8 cellular contexts compared by ENCODE assay signal in the genomic region with DNA sequence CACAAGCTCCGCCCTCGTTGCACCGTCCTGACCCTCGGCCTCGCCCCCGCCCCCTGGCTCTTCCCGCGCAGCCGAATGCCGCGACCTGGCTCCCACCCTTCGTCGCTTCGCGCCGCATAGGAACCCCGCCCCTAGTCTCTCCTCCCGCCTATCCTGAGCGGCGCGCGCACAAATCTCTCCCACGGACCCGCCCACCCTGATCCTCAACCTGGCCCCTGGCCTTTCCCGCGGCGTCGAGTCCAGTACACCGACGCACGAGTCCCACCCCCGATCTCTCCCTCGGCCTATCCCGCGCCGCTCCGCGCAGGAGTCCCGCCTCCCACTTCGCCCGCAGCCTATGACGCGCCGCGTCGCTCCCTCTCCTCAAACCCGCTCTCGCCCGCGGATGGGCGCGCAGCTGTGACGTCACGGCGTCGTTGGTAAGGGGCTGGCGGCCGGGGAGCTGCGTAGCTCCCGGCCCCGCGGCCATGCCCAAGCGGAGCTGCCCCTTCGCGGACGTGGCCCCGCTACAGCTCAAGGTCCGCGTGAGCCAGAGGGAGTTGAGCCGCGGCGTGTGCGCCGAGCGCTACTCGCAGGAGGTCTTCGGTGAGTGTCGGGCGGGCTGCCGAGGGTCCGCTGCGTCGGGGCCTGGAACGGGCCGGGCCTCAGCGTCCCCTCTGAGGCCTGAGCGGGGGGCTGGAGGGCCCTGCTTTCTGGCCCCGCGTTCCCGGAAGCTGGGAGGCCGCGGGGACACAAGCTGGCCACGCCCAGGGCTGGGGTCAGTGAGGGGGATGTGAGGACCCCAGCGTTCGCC.
DNase-seq lines count a peak whose midpoint lies in the region; ATAC-seq and TF ChIP-seq lines count a peak whose summit lies in the region.

A gene with protein sequence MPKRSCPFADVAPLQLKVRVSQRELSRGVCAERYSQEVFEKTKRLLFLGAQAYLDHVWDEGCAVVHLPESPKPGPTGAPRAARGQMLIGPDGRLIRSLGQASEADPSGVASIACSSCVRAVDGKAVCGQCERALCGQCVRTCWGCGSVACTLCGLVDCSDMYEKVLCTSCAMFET (plus strand): TSS at position 413 of the 793 bp plus-strand sequence. CDS start 55 bp downstream, at position 468.

- DNase-seq in AG09319 (ENCODE audit: extremely low read depth, low read depth): peak; percentile 98
- peak; percentile 99 for DNase-seq in NCI-H446 treated with DMSO at 0.1 percent for 48 hours (lab: John Stamatoyannopoulos, UW)
- peak; percentile 99 for DNase-seq in cerebellar cortex (ENCODE audit: low spot score)
- peak; percentile 100 for DNase-seq in iris pigment epithelial cell (ENCODE audit: low read depth)
- DNase-seq in stimulated activated CD4-positive, alpha-beta T cell treated with anti-CD3 and anti-CD28 coated beads, Interleukin-12 subunit alpha, Interleukin-12 subunit beta, amount 100 ng/mL, for 24 hours (ENCODE audit: low read depth in 2 of 2): peak; percentile 100

- no peak for TF ChIP-seq CTCF in AG09319 (IDR thresholded peaks at IDR 0.05; ENCODE audit: low read depth, low read length)

- peak; percentile 89 for ATAC-seq in GM19035 (IDR thresholded peaks at IDR 0.05; ENCODE audit: unreplicated experiment)
- ATAC-seq in HG03354 (IDR thresholded peaks at IDR 0.05; ENCODE audit: poor library complexity, severe bottlenecking, unreplicated experiment): peak; percentile 94
- peak; percentile 94 for ATAC-seq in activated CD4-positive, CD25-positive, alpha-beta regulatory T cell treated with anti-CD3 and anti-CD28 coated beads, Interleukin-2, amount 50 U/mL, for 24 hours

Comparison
In these comparisons a context has a peak if more than half of its experiments do, and no peak if none do; other contexts are left out.
1. Peak in every context shown above with its lines: DNase-seq and ATAC-seq.